29 cellular contexts compared by ENCODE assay signal in genomic region chr1:60065199-60065598, GRCh38. TPM values are rescaled to one million over a fixed set of nuclear protein-coding genes. Genes with fewer than 3 reads are reported as not detected.
"Had no signal": no experiment of that assay in that cellular context is flagged by ENCODE, and none has a peak within 500 bp of the region (broad histone marks: within the 10 kb centered on the region; RNA-seq: fewer than 3 reads in every experiment).

No MANE protein-coding gene starts in this region.

- FAIRE-seq: astrocyte had no signal

- H3K4me3 Mint-ChIP-seq: activated B cell treated with CpG ODN at 0.5 μM for 24 hours; activated CD8-positive, alpha-beta T cell treated with anti-CD3 and anti-CD28 coated beads, Interleukin-2, amount 10 ng/mL, durations not matched to agents 7 days and 5 days; activated naive CD8-positive, alpha-beta T cell; brain; T-cell had no signal

- H3K36me3 ChIP-seq: cardiac muscle cell, MG63 had no signal

- H3K4me3 ChIP-seq: cardiac muscle cell, MG63, SK-N-MC had no signal

- H3K27me3 ChIP-seq: cardiac muscle cell, MG63 had no signal

- H3K27me3 Mint-ChIP-seq: activated B cell treated with CpG ODN at 0.5 μM for 24 hours had no signal

- DNase-seq: activated B cell treated with CpG ODN at 0.5 μM for 24 hours; activated CD4-positive, alpha-beta T cell treated with anti-CD3 and anti-CD28 coated beads for 1 hour; activated CD4-positive, alpha-beta T cell treated with anti-CD3 and anti-CD28 coated beads, Interleukin-2, amount 50 U/mL, for 1 hour; activated CD8-positive, alpha-beta memory T cell treated with anti-CD3 and anti-CD28 coated beads, Interleukin-2, amount 50 U/mL, for 48 hours; activated CD8-positive, alpha-beta T cell treated with anti-CD3 and anti-CD28 coated beads, Interleukin-2, amount 10 ng/mL, durations not matched to agents 7 days and 5 days; activated effector memory CD4-positive, alpha-beta T cell treated with Interleukin-2 at 50 U/mL for 16 hours; activated naive CD4-positive, alpha-beta T cell; activated T-cell treated with anti-CD3 and anti-CD28 coated beads, Interleukin-2, amount 50 U/mL, for 1 hour; amygdala; MG63; NCI-H1048; NCI-H146; NCI-H187 treated with DMSO at 0.1 percent for 48 hours; NCI-H2081 treated with DMSO at 0.1 percent for 48 hours; NCI-H446; NCI-H524; NCI-H748 treated with DMSO at 0.1 percent for 48 hours; OCI-M1; RPMI8226; T-cell; T-helper 2 cell; T1000 had no signal

- H3K36me3 Mint-ChIP-seq: activated naive CD8-positive, alpha-beta T cell; brain; T-cell had no signal

- H3K27ac Mint-ChIP-seq: activated B cell treated with CpG ODN at 0.5 μM for 24 hours; activated CD8-positive, alpha-beta T cell treated with anti-CD3 and anti-CD28 coated beads, Interleukin-2, amount 10 ng/mL, durations not matched to agents 7 days and 5 days; activated naive CD8-positive, alpha-beta T cell; brain; T-cell had no signal

- ATAC-seq: activated CD8-positive, alpha-beta T cell treated with anti-CD3 and anti-CD28 coated beads, Interleukin-2, amount 10 ng/mL, durations not matched to agents 7 days and 5 days; Panc1; Right ventricle myocardium inferior; T-cell had no signal

- H3K27ac ChIP-seq: cardiac muscle cell, SK-N-MC had no signal

- H3K9me3 ChIP-seq: MG63 had no signal

- H3K4me1 Mint-ChIP-seq: activated B cell treated with CpG ODN at 0.5 μM for 24 hours, brain, T-cell had no signal

RNA-seq across cellular contexts. Expression of gene C1orf87, which starts 8.4 kb away (rescaled TPM):
- total RNA-seq: activated B cell treated with CpG ODN at 0.5 μM for 24 hours; activated CD8-positive, alpha-beta T cell treated with anti-CD3 and anti-CD28 coated beads, Interleukin-2, amount 10 ng/mL, durations not matched to agents 7 days and 5 days; astrocyte; cardiac muscle cell; Right ventricle myocardium inferior; T-cell had no signal
